Comparison of ENCODE assay signal across 24 cellular contexts in the genomic region with DNA sequence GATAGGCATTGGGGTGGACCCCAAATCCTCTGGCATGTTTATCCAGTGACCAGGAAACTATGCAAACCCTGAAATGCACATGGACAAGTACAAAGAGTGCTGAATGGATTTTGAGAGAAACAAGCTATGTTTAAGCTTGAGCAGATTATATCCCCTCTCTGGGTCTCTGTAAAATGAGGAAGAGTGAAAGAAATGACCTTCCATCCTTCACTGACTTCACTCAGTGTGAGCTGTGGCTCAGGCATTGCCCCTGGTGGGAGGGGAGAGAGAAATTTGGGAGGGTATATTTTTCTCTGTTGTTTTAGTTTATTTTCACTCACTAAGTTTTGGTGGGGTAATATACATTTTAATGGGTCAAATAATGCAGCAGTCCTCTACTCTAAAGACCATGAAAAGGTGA.
"Had no signal": no experiment of that assay in that cellular context is flagged by ENCODE, and none has a peak within 500 bp of the region (broad histone marks: within the 10 kb centered on the region; RNA-seq: fewer than 3 reads in every experiment).

No MANE protein-coding gene starts in this region.

- DNase-seq: activated CD4-positive, alpha-beta T cell treated with anti-CD3 and anti-CD28 coated beads for 36 hours; activated CD4-positive, alpha-beta T cell treated with anti-CD3 and anti-CD28 coated beads, Interleukin-2, amount 50 U/mL, for 4 hours; activated CD8-positive, alpha-beta memory T cell treated with anti-CD3 and anti-CD28 coated beads, Interleukin-2, amount 50 U/mL, for 48 hours; activated naive CD4-positive, alpha-beta T cell; activated T-cell treated with anti-CD3 and anti-CD28 coated beads, Interleukin-2, amount 50 U/mL, for 4 hours; amniotic stem cell; endodermal cell; left colon; mesenchymal stem cell; occipital lobe; sigmoid colon; stimulated activated CD4-positive, alpha-beta T cell treated with anti-CD3 and anti-CD28 coated beads, Interleukin-2, amount 100 ng/mL, for 48 hours; stimulated activated CD8-positive, alpha-beta memory T cell treated with anti-CD3 and anti-CD28 coated beads, Interleukin-4, amount 100 ng/mL, for 48 hours; stimulated activated naive CD4-positive, alpha-beta T cell treated with Interleukin-2 at 50 U/mL for 16 hours; substantia nigra; T-helper 9 cell; thyroid gland; upper lobe of right lung had no signal

- H3K4me3 Mint-ChIP-seq: activated CD4-positive, alpha-beta T cell treated with anti-CD3 and anti-CD28 coated beads for 36 hours; activated naive CD8-positive, alpha-beta T cell; activated T-cell treated with anti-CD3 and anti-CD28 coated beads, Interleukin-2, amount 50 U/mL, for 4 hours; endodermal cell; neural crest cell; WTC11 had no signal

- ATAC-seq: activated CD4-positive, alpha-beta T cell treated with anti-CD3 and anti-CD28 coated beads for 36 hours; activated T-cell treated with anti-CD3 and anti-CD28 coated beads, Interleukin-2, amount 50 U/mL, for 4 hours; left colon; upper lobe of right lung; WTC11 had no signal

- H3K4me3 ChIP-seq: coronary artery, sigmoid colon, smooth muscle cell, thyroid gland, upper lobe of right lung had no signal

- H3K36me3 ChIP-seq: sigmoid colon, thyroid gland, upper lobe of right lung had no signal

- H3K9me3 ChIP-seq: sigmoid colon, thyroid gland, upper lobe of right lung had no signal

- H3K27me3 ChIP-seq: sigmoid colon, thyroid gland, upper lobe of right lung had no signal

- H3K27ac Mint-ChIP-seq: activated CD4-positive, alpha-beta T cell treated with anti-CD3 and anti-CD28 coated beads for 36 hours; activated naive CD8-positive, alpha-beta T cell; activated T-helper 2 cell treated with anti-CD3 and anti-CD28 coated beads, Interferon-gamma antibody, Interleukin-2, Interleukin-4, amounts not matched to agents 10 μg/mL and 5 μg/mL and 100 μg/mL, durations not matched to agents 14 hours and 24 hours and 36 hours; endodermal cell; WTC11 had no signal

- H3K4me2 ChIP-seq: smooth muscle cell had no signal

- H3K27me3 Mint-ChIP-seq: activated naive CD8-positive, alpha-beta T cell had no signal

- H3K27ac ChIP-seq: coronary artery, sigmoid colon, thyroid gland, upper lobe of right lung had no signal
